ENCODE assay signal across 1 cellular context in genomic region chr12:50925920-50926319, GRCh38.
TF ChIP-seq lines count a peak whose summit lies in the region.

No MANE protein-coding gene starts in this region.

TF ChIP-seq in HEK293, 187 proteins besides CTCF, POLR2A, EP300 and RAD21 (continued from another document):
- TF ChIP-seq GLIS1 (tag by site-specific recombination; IDR thresholded peaks at IDR 0.05) (no peak), HOXC10 (CRISPR knock-in tag; IDR thresholded peaks at IDR 0.05) (no peak), SCRT2 (tag by site-specific recombination; IDR thresholded peaks at IDR 0.05) (no peak), ZNF629 (tag by site-specific recombination; IDR thresholded peaks at IDR 0.05) (no peak), ZNF514 (tag by site-specific recombination; IDR thresholded peaks at IDR 0.05) (no peak), ZBTB20 (tag by site-specific recombination; IDR thresholded peaks at IDR 0.05) (no peak), ZNF362 (tag by site-specific recombination; IDR thresholded peaks at IDR 0.05) (peak; percentile 97), ZNF341 (tag by site-specific recombination; IDR thresholded peaks at IDR 0.05; ENCODE audit: low read depth) (no peak), ZNF335 (tag by site-specific recombination; conservative IDR thresholded peaks at IDR 0.05) (0 out of 2 replicates have a peak, but pooled peaks have one; percentile 4), ZNF211 (tag by site-specific recombination; IDR thresholded peaks at IDR 0.05; ENCODE audit: low read depth) (no peak), ZBTB7A (tag by site-specific recombination; IDR thresholded peaks at IDR 0.05; ENCODE audit: low read depth) (no peak), ZNF248 (tag by site-specific recombination; IDR thresholded peaks at IDR 0.05) (no peak), ZNF18 (tag by site-specific recombination; IDR thresholded peaks at IDR 0.05) (no peak)
